ENCODE assay signal across 8 cellular contexts in the genomic region with DNA sequence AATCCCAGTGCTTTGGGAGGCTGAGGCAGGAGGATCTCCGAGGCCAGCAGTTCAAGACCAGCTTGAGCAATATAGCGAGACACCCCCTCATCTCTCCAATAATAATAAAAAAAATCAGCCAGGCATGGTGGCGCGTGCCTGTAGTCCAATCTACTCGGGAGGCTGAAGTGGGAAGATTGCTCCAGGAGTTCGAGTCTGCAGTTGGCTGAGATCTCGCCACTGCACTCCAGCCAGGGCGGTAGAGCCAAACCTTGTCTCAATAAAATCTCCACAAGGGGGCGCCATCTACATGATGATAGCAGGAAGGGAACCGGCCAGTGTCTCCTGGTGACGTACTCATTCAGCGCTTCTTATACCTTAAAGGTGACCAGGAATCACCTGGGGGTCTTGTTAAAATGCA. TPM values are rescaled to one million over a fixed set of nuclear protein-coding genes. Genes with fewer than 3 reads are reported as not detected.
DNase-seq lines count a peak whose midpoint lies in the region; ATAC-seq, FAIRE-seq and TF ChIP-seq lines count a peak whose summit lies in the region.

No MANE protein-coding gene starts in this region.

- no peak for FAIRE-seq in frontal cortex (lab: Jason Lieb, UNC)

- peak; percentile 86 for TF ChIP-seq CTCF in osteocyte (IDR thresholded peaks at IDR 0.05)
- peak; percentile 67 to 82 (median 78) for TF ChIP-seq CTCF in transverse colon (IDR thresholded peaks at IDR 0.05)

- no peaks in the 10 kb centered on the region for H3K9me3 ChIP-seq in transverse colon

- DNase-seq in GF-D8 (lab: John Stamatoyannopoulos, UW) (peak; percentile 21), MV-4-11 (lab: John Stamatoyannopoulos, UW) (peak; percentile 65), SHP77 treated with DMSO at 0.1 percent for 48 hours (lab: John Stamatoyannopoulos, UW) (peak; percentile 60), frontal cortex (ENCODE audit: low spot score in 2 of 2) (peak; percentile 36 to 72), osteocyte (ENCODE audit: extremely low spot score, unreplicated experiment) (peak; percentile 91), transverse colon (peak; percentile 77)
- peak; percentile 43 for DNase-seq in activated effector memory CD4-positive, alpha-beta T cell treated with Interleukin-2 at 50 U/mL for 16 hours

- H3K9me3 Mint-ChIP-seq in osteocyte (ENCODE audit: unreplicated experiment): no peaks in the 10 kb centered on the region

- no peak overlapping the region for H3K4me3 Mint-ChIP-seq in osteocyte (ENCODE audit: unreplicated experiment)

- no peaks in the 10 kb centered on the region for H3K36me3 ChIP-seq in transverse colon

- WGBS in transverse colon (ENCODE audit: low coverage in 1 of 2), 2 donors: 27% methylated on average over 12 of the region's 12 CpGs; no CpG with 5 or more reads in 1 of the 2 donors

- no peaks in the 10 kb centered on the region for H3K27me3 Mint-ChIP-seq in osteocyte (ENCODE audit: unreplicated experiment)

- H3K4me1 ChIP-seq in transverse colon: peaks cover 0 to 5% (median 0%) of the 10 kb centered on the region in 4 donors

- H3K36me3 Mint-ChIP-seq in osteocyte (ENCODE audit: unreplicated experiment): no peaks in the 10 kb centered on the region

- no peaks in the 10 kb centered on the region for H3K27me3 ChIP-seq in transverse colon

- no peak for TF ChIP-seq POLR2A in transverse colon (IDR thresholded peaks at IDR 0.05)

- in situ Hi-C loops in transverse colon (cut with MboI; ENCODE audit: low pct_ligation_motif_present in 1 of 4, low pct_unique_long_range_greater_than_20kb in 1 of 4, low sequenced_read_pairs in 3 of 4): loop anchor here (10.0 to 25.0 kb wide), 5 partner anchors 89 to 416 kb away; a partner anchor contains a TSS

- no peak for ATAC-seq in HG03520 (IDR thresholded peaks at IDR 0.05; ENCODE audit: unreplicated experiment)

- TF ChIP-seq EP300 in transverse colon (IDR thresholded peaks at IDR 0.05; ENCODE audit: low read depth): no peak

- no peak overlapping the region for H3K27ac ChIP-seq in transverse colon

- intact Hi-C loops in transverse colon (cut with DNase I; ENCODE audit: low total_unique reads): no loop called here

- H3K27ac Mint-ChIP-seq in osteocyte (ENCODE audit: unreplicated experiment): no peak overlapping the region

- H3K4me3 ChIP-seq in transverse colon: no peak overlapping the region

- peaks cover 2% of the 10 kb centered on the region for H3K4me1 Mint-ChIP-seq in osteocyte (ENCODE audit: unreplicated experiment)

RNA-seq across cellular contexts. Expression of a gene that starts 13.6 kb away (rescaled TPM):
- total RNA-seq in frontal cortex: under 0.01 TPM
- total RNA-seq in osteocyte: 0.48 and 0.65 TPM in 2 replicates
- 1 to 10 TPM in 3 of 4 donors, under 1 TPM in 1; 0.60 to 9.0 (median 5.3) TPM for total RNA-seq in transverse colon

RNA-seq across cellular contexts. Expression of a gene that starts 21.4 kb away (rescaled TPM):
- total RNA-seq in frontal cortex: 4.1 TPM
- 16.7 and 17.4 TPM in 2 replicates for total RNA-seq in osteocyte
- 10 to 100 TPM in 2 of 4 donors, 1 to 10 TPM in 2; 7.2 to 17.2 (median 9.6) TPM for total RNA-seq in transverse colon

RNA-seq across cellular contexts. Expression of a gene that starts 35.9 kb away (rescaled TPM):
- under 0.01 TPM for total RNA-seq in frontal cortex
- total RNA-seq in osteocyte: 0.08 TPM in 1 of 2 replicates, not detected in the other
- 1 to 10 TPM in 2 of 4 donors, under 1 TPM in 1, not detected in 1; 0.64 to 4.9 (median 2.0) TPM for total RNA-seq in transverse colon

RNA-seq across cellular contexts. Expression of a gene that starts 39.7 kb away (rescaled TPM):
- total RNA-seq in frontal cortex (2.4 TPM), osteocyte (34.6 and 35.1 TPM in 2 replicates), transverse colon (10 to 100 TPM; 20.9 to 27.5 (median 22.4) TPM)

RNA-seq across cellular contexts. Expression of a gene that starts 53.1 kb away (rescaled TPM):
- total RNA-seq in frontal cortex (10.2 TPM), osteocyte (17.5 and 19.2 TPM in 2 replicates), transverse colon (10 to 100 TPM; 12.4 to 30.3 (median 21.3) TPM)

Comparison
In these comparisons a context has a peak if more than half of its experiments do, and no peak if none do; other contexts are left out.
1. DNase-seq: peak in every context shown above with its lines; median percentile 91 in osteocyte; 77 in transverse colon; 65 in MV-4-11; 60 in SHP77 treated with DMSO at 0.1 percent for 48 hours; 54 in frontal cortex; 43 in activated effector memory CD4-positive, alpha-beta T cell treated with Interleukin-2 at 50 U/mL for 16 hours; 21 in GF-D8.